ENCODE assay signal across 13 cellular contexts in genomic region chr17:21194210-21194609, GRCh38. TPM values are rescaled to one million over a fixed set of nuclear protein-coding genes. Genes with fewer than 3 reads are reported as not detected.
DNase-seq lines count a peak whose midpoint lies in the region; ATAC-seq and TF ChIP-seq lines count a peak whose summit lies in the region.
"Had no signal": no experiment of that assay in that cellular context is flagged by ENCODE, and none has a peak within 500 bp of the region (broad histone marks: within the 10 kb centered on the region; RNA-seq: fewer than 3 reads in every experiment).

No MANE protein-coding gene starts in this region.

- no peak for TF ChIP-seq EP300 in SK-N-SH (IDR thresholded peaks at IDR 0.05; ENCODE audit: borderline replicate concordance in 1 of 2, low read depth in 1 of 2, low read length in 1 of 2)

- no peak overlapping the region for H3K4me2 ChIP-seq in SK-N-SH
- H3K4me2 ChIP-seq: neural progenitor cell had no signal

- DNase-seq in SK-N-SH (peak; percentile 39), RPMI7951 (ENCODE audit: low read depth) (peak; percentile 42), spleen (no peak), HUDEP-2 (lab: John Stamatoyannopoulos, UW; ENCODE audit: unreplicated experiment in 76 of 76) (no peak), CD1c-positive myeloid dendritic cell (ENCODE audit: extremely low spot score) (no peak)
- DNase-seq: kidney, NCI-H2029 treated with DMSO at 0.1 percent for 48 hours, T-helper 9 cell had no signal

- H3K9ac ChIP-seq in SK-N-SH (no peak overlapping the region), iPS-15b (ENCODE audit: low read depth, low read length) (peak overlapping the region; percentile 60)
- H3K9ac ChIP-seq: neural progenitor cell had no signal

- peaks cover 4% of the 10 kb centered on the region for H3F3A ChIP-seq in SK-N-SH (replicated peaks; ENCODE audit: insufficient read depth)

- peaks cover 0 to 17% of the 10 kb centered on the region in 2 experiments; a peak in 1 of 4 replicates for H3K4me1 ChIP-seq in SK-N-SH (ENCODE audit: control insufficient read depth in 1 of 2, insufficient read depth in 2 of 2, low read depth in 1 of 2, low read length in 1 of 2)
- H3K4me1 ChIP-seq in iPS-15b (ENCODE audit: control insufficient read depth, insufficient read depth, low read length): peaks cover 8% of the 10 kb centered on the region
- H3K4me1 ChIP-seq in spleen: peaks cover 0 to 13% (median 4%) of the 10 kb centered on the region in 6 donors
- H3K4me1 ChIP-seq: neural progenitor cell had no signal

- H3K27ac ChIP-seq in SK-N-SH (ENCODE audit: low read depth in 2 of 2, low read length in 1 of 2) (peak overlapping the region in 1 of 2 experiments; percentile 40; a peak in 2 of 4 replicates), spleen (peak overlapping the region in 6 of 8 donors; percentile 1 to 46 (median 21))
- H3K27ac ChIP-seq: neural progenitor cell had no signal

- H3K36me3 ChIP-seq in SK-N-SH (replicated peaks in 1 of 2; ENCODE audit: control insufficient read depth in 1 of 2, insufficient read depth in 2 of 2, low read length in 1 of 2): peaks cover 4 to 14% of the 10 kb centered on the region in 2 experiments
- peaks cover 23% of the 10 kb centered on the region for H3K36me3 ChIP-seq in iPS-15b (ENCODE audit: control insufficient read depth, insufficient read depth, low read length)
- peaks cover 0 to 94% (median 30%) of the 10 kb centered on the region in 6 donors for H3K36me3 ChIP-seq in spleen
- H3K36me3 ChIP-seq: neural progenitor cell had no signal

- H3K9me3 ChIP-seq in SK-N-SH (no peaks in the 10 kb centered on the region), iPS-15b (ENCODE audit: control insufficient read depth, insufficient read depth, low read length) (no peaks in the 10 kb centered on the region), spleen (no peaks in the 10 kb centered on the region)

- H3K27me3 ChIP-seq in SK-N-SH (ENCODE audit: insufficient read depth): no peaks in the 10 kb centered on the region
- H3K27me3 ChIP-seq in iPS-15b (ENCODE audit: control insufficient read depth, insufficient read depth, low read length): no peaks in the 10 kb centered on the region
- no peaks in the 10 kb centered on the region for H3K27me3 ChIP-seq in spleen (replicated peaks in 1 of 7)
- H3K27me3 ChIP-seq: neural progenitor cell had no signal

- no peak overlapping the region for H2AFZ ChIP-seq in SK-N-SH (ENCODE audit: low read depth)
- H2AFZ ChIP-seq: neural progenitor cell had no signal

- no peak for ATAC-seq in SK-N-SH treated with all-trans-retinoic acid at 6 μM for 48 hours
- no peak for ATAC-seq in HG03442 (IDR thresholded peaks at IDR 0.05; ENCODE audit: unreplicated experiment)
- ATAC-seq: K562 had no signal

- H3K4me3 ChIP-seq in SK-N-SH (ENCODE audit: low read depth in 2 of 2, low read length in 1 of 2): no peak overlapping the region
- H3K4me3 ChIP-seq in iPS-15b (ENCODE audit: low read depth, low read length): no peak overlapping the region
- H3K4me3 ChIP-seq in spleen: no peak overlapping the region
- H3K4me3 ChIP-seq: K562, neural progenitor cell had no signal

- peaks cover 20% of the 10 kb centered on the region for H4K20me1 ChIP-seq in SK-N-SH (ENCODE audit: insufficient read depth)

- TF ChIP-seq RAD21 in SK-N-SH (IDR thresholded peaks at IDR 0.05; ENCODE audit: low read length): no peak

- no peak for TF ChIP-seq CTCF in SK-N-SH (IDR thresholded peaks at IDR 0.05)
- no peak for TF ChIP-seq CTCF in spleen (IDR thresholded peaks at IDR 0.05 in 8 of 11, conservative IDR thresholded peaks at IDR 0.05 in 3 of 11)

- CTCF ChIA-PET in SK-N-SH (lab: Yijun Ruan, JAX): interaction anchor here (1.2 to 2.0 kb wide), 6 partner anchors 10 to 75 kb away, joined by 3 to 8 read pairs (median 4); no protein-coding TSS in a partner anchor

- intact Hi-C loops in spleen (cut with DNase I; ENCODE audit: low total_unique reads): no loop called here

- no peak for TF ChIP-seq POLR2A in spleen (IDR thresholded peaks at IDR 0.05)

- POLR2A ChIA-PET in SK-N-SH (lab: Yijun Ruan, JAX): interaction anchor here (0.9 kb wide), 1 partner anchor 17 kb away, joined by 3 read pairs; no protein-coding TSS in a partner anchor

- WGBS in SK-N-SH (ENCODE audit: low lambda C conversion rate): 65% methylated on average over 8 of the region's 8 CpGs
- 48 to 66% (median 57%) methylated on average over 7 to 8 of the region's 8 CpGs for WGBS in spleen, 5 donors

- peaks cover 28% of the 10 kb centered on the region for H3K79me2 ChIP-seq in SK-N-SH (ENCODE audit: insufficient read depth)

- no peaks in the 10 kb centered on the region for H3K9me2 ChIP-seq in SK-N-SH

TF ChIP-seq in SK-N-SH, 30 proteins besides CTCF, POLR2A, EP300 and RAD21 (continues in another document):
- TF ChIP-seq JUND (IDR thresholded peaks at IDR 0.05) (no peak), YY1 (IDR thresholded peaks at IDR 0.05; ENCODE audit: low read depth) (no peak), NFIC (IDR thresholded peaks at IDR 0.05; ENCODE audit: borderline replicate concordance) (no peak), TEAD4 (IDR thresholded peaks at IDR 0.05; ENCODE audit: borderline replicate concordance, insufficient read depth) (no peak), EZH2phosphoT487 (IDR thresholded peaks at IDR 0.05; ENCODE audit: borderline replicate concordance, low read depth) (no peak), TAF1 (IDR thresholded peaks at IDR 0.05; ENCODE audit: borderline replicate concordance, low read depth, low read length) (no peak), RXRA (IDR thresholded peaks at IDR 0.05; ENCODE audit: borderline replicate concordance, low read depth) (no peak), NRF1 (IDR thresholded peaks at IDR 0.05; ENCODE audit: low read depth, low read length) (no peak), GATA2 (CRISPR knock-in tag; IDR thresholded peaks at IDR 0.05) (no peak), MEF2A (IDR thresholded peaks at IDR 0.05; ENCODE audit: borderline replicate concordance, low read depth) (no peak), SIN3A (IDR thresholded peaks at IDR 0.05; ENCODE audit: borderline replicate concordance, low read depth, low read length) (no peak), IRF3 (IDR thresholded peaks at IDR 0.05; ENCODE audit: low read depth, low read length) (no peak), RFX5 (IDR thresholded peaks at IDR 0.05; ENCODE audit: low read length) (no peak), GABPA (IDR thresholded peaks at IDR 0.05; ENCODE audit: low read depth) (no peak), TCF12 (IDR thresholded peaks at IDR 0.05) (no peak), SMC3 (IDR thresholded peaks at IDR 0.05; ENCODE audit: low read depth, low read length) (no peak)

TF ChIP-seq in SK-N-SH treated with all-trans-retinoic acid at 6 μM for 48 hours, 23 proteins besides CTCF, POLR2A, EP300 and RAD21 (continues in another document):
- no peak for TF ChIP-seq POU6F1 (CRISPR knock-in tag; IDR thresholded peaks at IDR 0.05; ENCODE audit: borderline replicate concordance, low read depth)
- TF ChIP-seq CSDC2 (CRISPR knock-in tag; IDR thresholded peaks at IDR 0.05): no peak
- no peak for TF ChIP-seq GLIS3 (CRISPR knock-in tag; IDR thresholded peaks at IDR 0.05)
- no peak for TF ChIP-seq ZNF8 (CRISPR knock-in tag; IDR thresholded peaks at IDR 0.05)
- no peak for TF ChIP-seq RARB (CRISPR knock-in tag; IDR thresholded peaks at IDR 0.05)
- TF ChIP-seq OSR1 (CRISPR knock-in tag; IDR thresholded peaks at IDR 0.05): no peak
- no peak for TF ChIP-seq ZNF70 (CRISPR knock-in tag; IDR thresholded peaks at IDR 0.05)
- TF ChIP-seq ZFP3 (CRISPR knock-in tag; IDR thresholded peaks at IDR 0.05): no peak
- no peak for TF ChIP-seq TCF4 (CRISPR knock-in tag; IDR thresholded peaks at IDR 0.05; ENCODE audit: borderline replicate concordance)
- TF ChIP-seq ESRRG (CRISPR knock-in tag; IDR thresholded peaks at IDR 0.05): no peak
- TF ChIP-seq CREB5 (CRISPR knock-in tag; IDR thresholded peaks at IDR 0.05; ENCODE audit: low read depth): no peak
- no peak for TF ChIP-seq ARNTL (CRISPR knock-in tag; IDR thresholded peaks at IDR 0.05; ENCODE audit: borderline replicate concordance, low read depth)
- no peak for TF ChIP-seq PPARA (CRISPR knock-in tag; IDR thresholded peaks at IDR 0.05; ENCODE audit: borderline replicate concordance)
- no peak for TF ChIP-seq ZNF565 (CRISPR knock-in tag; conservative IDR thresholded peaks at IDR 0.05; ENCODE audit: low read depth)
- no peak for TF ChIP-seq ZC3H10 (CRISPR knock-in tag; IDR thresholded peaks at IDR 0.05)

RNA-seq across cellular contexts. Expression of gene TMEM11, which starts 19.8 kb away (rescaled TPM):
- polyA plus RNA-seq in SK-N-SH (2012; rRNA removed) (43.8 and 52.3 TPM in 2 replicates), spleen (10 to 100 TPM; 14.2 to 22.6 (median 20.7) TPM)
- 32.1 and 35.3 TPM in 2 replicates for polyA plus RNA-seq in SK-N-SH (2012; cell fraction: cytosol; rRNA removed)
- polyA plus RNA-seq in SK-N-SH (2012; cell fraction: nucleus; rRNA removed): 26.9 and 31.2 TPM in 2 replicates
- 22.9 and 26.1 TPM in 2 replicates for total RNA-seq in RPMI7951 (2014; rRNA removed; shearing (Covaris generic))
- total RNA-seq in spleen: 10 to 100 TPM; 17.9 to 25.0 (median 19.9) TPM

RNA-seq across cellular contexts. Expression of gene NATD1, which starts 59.0 kb away (rescaled TPM):
- 3.9 and 4.0 TPM in 2 replicates for polyA plus RNA-seq in SK-N-SH (2012; rRNA removed)
- polyA plus RNA-seq in SK-N-SH (2012; cell fraction: cytosol; rRNA removed): 2.1 and 3.4 TPM in 2 replicates
- 5.6 and 5.7 TPM in 2 replicates for polyA plus RNA-seq in SK-N-SH (2012; cell fraction: nucleus; rRNA removed)
- total RNA-seq in RPMI7951 (2014; rRNA removed; shearing (Covaris generic)): 0.72 and 0.88 TPM in 2 replicates
- 10 to 100 TPM in 6 of 7 donors, 1 to 10 TPM in 1; 9.4 to 31.0 (median 16.6) TPM for total RNA-seq in spleen
- polyA plus RNA-seq in spleen: 1 to 10 TPM; 1.3 to 5.9 (median 1.9) TPM

Comparison
In these comparisons a context has a peak if more than half of its experiments do, and no peak if none do; other contexts are left out.
1. DNase-seq: peak in SK-N-SH (single experiment) and RPMI7951 (single experiment); none in spleen (single experiment), HUDEP-2 (0 of 76) and CD1c-positive myeloid dendritic cell (single experiment).